In genomic region chr9:27573699-27574265, GRCh38 we compare ENCODE assay signal across 9 cellular contexts. TPM values are rescaled to one million over a fixed set of nuclear protein-coding genes. Genes with fewer than 3 reads are reported as not detected.
DNase-seq lines count a peak whose midpoint lies in the region; ATAC-seq, FAIRE-seq and TF ChIP-seq lines count a peak whose summit lies in the region.
"Had no signal": no experiment of that assay in that cellular context is flagged by ENCODE, and none has a peak within 500 bp of the region (broad histone marks: within the 10 kb centered on the region; RNA-seq: fewer than 3 reads in every experiment).

No MANE protein-coding gene starts in this region.

- peak overlapping the region; percentile 71 to 91 (median 84) for H3K4me2 ChIP-seq in BLaER1 treated with 17β-estradiol and CSF1 and Interleukin-3, amounts not matched to agents 10 nM and 100 nM
- peak overlapping the region; percentile 85 for H3K4me2 ChIP-seq in HepG2 (ENCODE audit: low read depth, low read length)

- H2AFZ ChIP-seq in HepG2 (ENCODE audit: low read length) = peak overlapping the region; percentile 76

- peak; percentile 33 to 66; a peak in 3 of 4 replicates for TF ChIP-seq POLR2A in HepG2 (IDR thresholded peaks at IDR 0.05; ENCODE audit: insufficient read depth in 1 of 2, low read depth in 2 of 2, low read length in 2 of 2)

- CTCF ChIA-PET in HepG2 (lab: Yijun Ruan, JAX; ENCODE audit: low intra/inter-chr PET ratio, low total read pairs) = no interaction called here

- in situ Hi-C loops in HepG2 (cut with HindIII; ENCODE audit: extremely low pct_ligation_motif_present, low pct_unique_long_range_greater_than_20kb) = no loop called here

- H3K27me3 ChIP-seq in BLaER1 treated with 17β-estradiol and CSF1 and Interleukin-3, amounts not matched to agents 10 nM and 100 nM = no peaks in the 10 kb centered on the region
- no peaks in the 10 kb centered on the region; a peak in 1 of 5 replicates for H3K27me3 ChIP-seq in HepG2 (ENCODE audit: control insufficient read depth in 1 of 2, insufficient read depth in 2 of 2, low read length in 2 of 2)

- peak overlapping the region; percentile 77 to 91 (median 88) for H3K4me3 ChIP-seq in BLaER1 treated with 17β-estradiol and CSF1 and Interleukin-3, amounts not matched to agents 10 nM and 100 nM
- peak overlapping the region; percentile 47 to 79 (median 60) for H3K4me3 ChIP-seq in HepG2 (replicated peaks in 1 of 3; ENCODE audit: insufficient read depth in 1 of 3, low read depth in 2 of 3, low read length in 3 of 3)

- H3K9me3 ChIP-seq in BLaER1 treated with 17β-estradiol and CSF1 and Interleukin-3, amounts not matched to agents 10 nM and 100 nM (replicated peaks in 1 of 11) = peaks cover 9 to 33% (median 13%) of the 10 kb centered on the region in 11 experiments
- no peaks in the 10 kb centered on the region for H3K9me3 ChIP-seq in HepG2 (ENCODE audit: low read length)

- peaks cover 15 to 31% (median 21%) of the 10 kb centered on the region in 10 experiments; a peak in 19 of 20 replicates for H3K4me1 ChIP-seq in BLaER1 treated with 17β-estradiol and CSF1 and Interleukin-3, amounts not matched to agents 10 nM and 100 nM
- peaks cover 43% of the 10 kb centered on the region for H3K4me1 ChIP-seq in HepG2 (ENCODE audit: insufficient read depth, low read length)

- H3K27ac ChIP-seq in BLaER1 treated with 17β-estradiol and CSF1 and Interleukin-3, amounts not matched to agents 10 nM and 100 nM = peak overlapping the region; percentile 91 to 100 (median 95)
- peak overlapping the region; percentile 73 for H3K27ac ChIP-seq in HepG2 (ENCODE audit: extremely low read length, insufficient read depth, low read length)

- DNase-seq in NCI-H526 treated with DMSO at 0.1 percent for 48 hours (lab: John Stamatoyannopoulos, UW) (peak; percentile 95), dermis microvascular lymphatic vessel endothelial cell (ENCODE audit: low read depth in 2 of 2) (peak; percentile 100), HepG2 (ENCODE audit: low spot score) (peak; percentile 95)
- DNase-seq in activated CD4-positive, alpha-beta T cell treated with anti-CD3 and anti-CD28 coated beads, Interleukin-2, amount 50 U/mL, for 48 hours = peak; percentile 90 to 95
- peak; percentile 86 to 89 for DNase-seq in stimulated activated CD4-positive, alpha-beta T cell treated with anti-CD3 and anti-CD28 coated beads, Interleukin-2, amount 100 ng/mL, for 48 hours

- peak overlapping the region; percentile 91 to 100 (median 95) for H3K9ac ChIP-seq in BLaER1 treated with 17β-estradiol and CSF1 and Interleukin-3, amounts not matched to agents 10 nM and 100 nM
- H3K9ac ChIP-seq in HepG2 (ENCODE audit: insufficient read depth, low read depth, low read length) = peak overlapping the region; percentile 61

- no peak for TF ChIP-seq RAD21 in HepG2 (CRISPR knock-in tag; IDR thresholded peaks at IDR 0.05)

- no peak for TF ChIP-seq CTCF in HepG2 (CRISPR knock-in tag; IDR thresholded peaks at IDR 0.05)

- H3K36me3 ChIP-seq in BLaER1 treated with 17β-estradiol and CSF1 and Interleukin-3, amounts not matched to agents 10 nM and 100 nM = no peaks in the 10 kb centered on the region
- H3K36me3 ChIP-seq in HepG2 (replicated peaks in 1 of 2; ENCODE audit: control insufficient read depth in 1 of 2, insufficient read depth in 2 of 2, low read length in 2 of 2) = no peaks in the 10 kb centered on the region; a peak in 1 of 5 replicates

- intact Hi-C loops in HepG2 (cut with micrococcal nuclease; ENCODE audit: unreplicated experiment) = no loop called here

- 1% methylated on average over 22 of the region's 30 CpGs for WGBS in HepG2 (ENCODE audit: low lambda C conversion rate)

- peak; percentile 76 for ATAC-seq in GM19351 (IDR thresholded peaks at IDR 0.05; ENCODE audit: unreplicated experiment)
- ATAC-seq in HG03520 (IDR thresholded peaks at IDR 0.05; ENCODE audit: unreplicated experiment) = peak; percentile 83
- peak; percentile 82 for ATAC-seq in HepG2

- BruUV-seq in HepG2 (replicated peaks; lab: Mats Ljungman, UMichigan) = no TSS peak

- TF ChIP-seq EP300 in HepG2 (IDR thresholded peaks at IDR 0.05; ENCODE audit: low read depth in 2 of 2, low read length in 2 of 2) (no peak), HepG2 (CRISPR knock-in tag; IDR thresholded peaks at IDR 0.05; ENCODE audit: borderline replicate concordance) (no peak)

- H3K79me2 ChIP-seq in HepG2 (ENCODE audit: insufficient read depth, low read length) = no peaks in the 10 kb centered on the region

- H4K20me1 ChIP-seq in BLaER1 treated with 17β-estradiol and CSF1 and Interleukin-3, amounts not matched to agents 10 nM and 100 nM = no peaks in the 10 kb centered on the region
- H4K20me1 ChIP-seq in HepG2 (ENCODE audit: insufficient read depth, low read length) = no peaks in the 10 kb centered on the region

- peak; percentile 66 for FAIRE-seq in HepG2 (lab: Jason Lieb, UNC)

- POLR2A ChIA-PET in HepG2 (lab: Yijun Ruan, JAX) = no interaction called here

RNA-seq across cellular contexts. Expression of gene C9orf72, which starts 0.5 kb away (rescaled TPM):
- total RNA-seq in dermis microvascular lymphatic vessel endothelial cell (5.3 and 6.3 TPM in 2 replicates), HepG2 (2016; rRNA removed; fragmentation: Illumina TruSeq; extraction: Trizol) (3.1 and 4.5 TPM in 2 replicates)
- 0.81 and 0.88 TPM in 2 replicates for total RNA-seq in HepG2 (2016; cell fraction: cytosol; rRNA removed; fragmentation: Illumina TruSeq; extraction: Trizol; ENCODE audit: low read depth)
- 3.4 and 4.6 TPM in 2 replicates for total RNA-seq in HepG2 (2016; cell fraction: insoluble cytoplasmic fraction; rRNA removed; fragmentation: Illumina TruSeq; extraction: Trizol)
- total RNA-seq in HepG2 (2016; cell fraction: membrane; rRNA removed; fragmentation: Illumina TruSeq; extraction: Trizol) = 1.3 and 1.7 TPM in 2 replicates
- total RNA-seq in HepG2 (2016; cell fraction: nucleus; rRNA removed; fragmentation: Illumina TruSeq; extraction: Trizol) = 8.0 and 9.1 TPM in 2 replicates
- polyA plus RNA-seq in HepG2 (2011; rRNA removed) = 5.2 and 5.9 TPM in 2 replicates
- polyA plus RNA-seq in HepG2 (2011; cell fraction: cytosol; rRNA removed) = 0.94 and 2.1 TPM in 2 replicates
- 7.7 and 10.3 TPM in 2 replicates for polyA plus RNA-seq in HepG2 (2011; cell fraction: nucleus; rRNA removed)
- polyA plus RNA-seq in HepG2 (2012) = 6.4 and 10.0 TPM in 2 replicates
- polyA plus RNA-seq in HepG2 (2016; cell fraction: cytosol; fragmentation: Illumina TruSeq; extraction: Trizol; ENCODE audit: low read depth) = 0.33 and 0.44 TPM in 2 replicates
- 2.7 and 2.9 TPM in 2 replicates for polyA plus RNA-seq in HepG2 (2016; cell fraction: insoluble cytoplasmic fraction; fragmentation: Illumina TruSeq; extraction: Trizol; ENCODE audit: low read depth)
- 0.84 and 1.1 TPM in 2 replicates for polyA plus RNA-seq in HepG2 (2016; cell fraction: membrane; fragmentation: Illumina TruSeq; extraction: Trizol; ENCODE audit: low read depth)
- 7.7 and 8.0 TPM in 2 replicates for polyA plus RNA-seq in HepG2 (2016; cell fraction: nucleus; fragmentation: Illumina TruSeq; extraction: Trizol; ENCODE audit: insufficient read depth, low read depth)
- polyA minus RNA-seq in HepG2 (2011; rRNA and poly(A)+ RNA removed; ENCODE audit: low replicate concordance) = 4.3 and 5.2 TPM in 2 replicates
- 2.4 and 3.7 TPM in 2 replicates for polyA minus RNA-seq in HepG2 (2011; cell fraction: cytosol; rRNA and poly(A)+ RNA removed)
- 34.9 and 41.5 TPM in 2 replicates for polyA minus RNA-seq in HepG2 (2011; cell fraction: nucleus; rRNA and poly(A)+ RNA removed)

RNA-seq across cellular contexts. Expression of gene MOB3B, which starts 44.2 kb away (rescaled TPM):
- 1.4 and 1.9 TPM in 2 replicates for total RNA-seq in dermis microvascular lymphatic vessel endothelial cell
- total RNA-seq in HepG2 (2016; rRNA removed; fragmentation: Illumina TruSeq; extraction: Trizol) = 0.03 and 0.09 TPM in 2 replicates
- total RNA-seq in HepG2 (2016; cell fraction: cytosol; rRNA removed; fragmentation: Illumina TruSeq; extraction: Trizol; ENCODE audit: low read depth) = not detected in 2 replicates
- 0.06 TPM in 2 replicates for total RNA-seq in HepG2 (2016; cell fraction: insoluble cytoplasmic fraction; rRNA removed; fragmentation: Illumina TruSeq; extraction: Trizol)
- 0.03 and 0.09 TPM in 2 replicates for total RNA-seq in HepG2 (2016; cell fraction: membrane; rRNA removed; fragmentation: Illumina TruSeq; extraction: Trizol)
- total RNA-seq in HepG2 (2016; cell fraction: nucleus; rRNA removed; fragmentation: Illumina TruSeq; extraction: Trizol) = not detected in 2 replicates
- 0.03 TPM in 2 replicates for polyA plus RNA-seq in HepG2 (2011; rRNA removed)
- polyA plus RNA-seq in HepG2 (2011; cell fraction: cytosol; rRNA removed) = 0.01 and 0.03 TPM in 2 replicates
- polyA plus RNA-seq in HepG2 (2011; cell fraction: nucleus; rRNA removed) = 0.03 and 0.07 TPM in 2 replicates
- polyA plus RNA-seq in HepG2 (2012) = 0.04 and 0.09 TPM in 2 replicates
- polyA plus RNA-seq in HepG2 (2016; cell fraction: cytosol; fragmentation: Illumina TruSeq; extraction: Trizol; ENCODE audit: low read depth) = not detected in 2 replicates
- 0.07 and 0.10 TPM in 2 replicates for polyA plus RNA-seq in HepG2 (2016; cell fraction: insoluble cytoplasmic fraction; fragmentation: Illumina TruSeq; extraction: Trizol; ENCODE audit: low read depth)
- 0.03 TPM in 1 of 2 replicates, not detected in the other for polyA plus RNA-seq in HepG2 (2016; cell fraction: membrane; fragmentation: Illumina TruSeq; extraction: Trizol; ENCODE audit: low read depth)
- 0.11 TPM in 1 of 2 replicates, not detected in the other for polyA plus RNA-seq in HepG2 (2016; cell fraction: nucleus; fragmentation: Illumina TruSeq; extraction: Trizol; ENCODE audit: insufficient read depth, low read depth)
- polyA minus RNA-seq in HepG2 (2011; rRNA and poly(A)+ RNA removed; ENCODE audit: low replicate concordance) = 0.02 and 15.4 TPM in 2 replicates
- not detected in 2 replicates for polyA minus RNA-seq in HepG2 (2011; cell fraction: cytosol; rRNA and poly(A)+ RNA removed)
- 0.12 TPM in 1 of 2 replicates, not detected in the other for polyA minus RNA-seq in HepG2 (2011; cell fraction: nucleus; rRNA and poly(A)+ RNA removed)

RNA-seq across cellular contexts. Expression of gene IFNK, which starts 49.7 kb away (rescaled TPM):
- not detected in 2 replicates for total RNA-seq in dermis microvascular lymphatic vessel endothelial cell
- total RNA-seq in HepG2 (2016; rRNA removed; fragmentation: Illumina TruSeq; extraction: Trizol) = not detected in 2 replicates
- total RNA-seq in HepG2 (2016; cell fraction: cytosol; rRNA removed; fragmentation: Illumina TruSeq; extraction: Trizol; ENCODE audit: low read depth) = not detected in 2 replicates
- not detected in 2 replicates for total RNA-seq in HepG2 (2016; cell fraction: insoluble cytoplasmic fraction; rRNA removed; fragmentation: Illumina TruSeq; extraction: Trizol)
- not detected in 2 replicates for total RNA-seq in HepG2 (2016; cell fraction: membrane; rRNA removed; fragmentation: Illumina TruSeq; extraction: Trizol)
- not detected in 2 replicates for total RNA-seq in HepG2 (2016; cell fraction: nucleus; rRNA removed; fragmentation: Illumina TruSeq; extraction: Trizol)
- polyA plus RNA-seq in HepG2 (2011; rRNA removed) = not detected in 2 replicates
- polyA plus RNA-seq in HepG2 (2011; cell fraction: cytosol; rRNA removed) = not detected in 2 replicates
- not detected in 2 replicates for polyA plus RNA-seq in HepG2 (2011; cell fraction: nucleus; rRNA removed)
- not detected in 2 replicates for polyA plus RNA-seq in HepG2 (2012)
- polyA plus RNA-seq in HepG2 (2016; cell fraction: cytosol; fragmentation: Illumina TruSeq; extraction: Trizol; ENCODE audit: low read depth) = not detected in 2 replicates
- not detected in 2 replicates for polyA plus RNA-seq in HepG2 (2016; cell fraction: insoluble cytoplasmic fraction; fragmentation: Illumina TruSeq; extraction: Trizol; ENCODE audit: low read depth)
- not detected in 2 replicates for polyA plus RNA-seq in HepG2 (2016; cell fraction: membrane; fragmentation: Illumina TruSeq; extraction: Trizol; ENCODE audit: low read depth)
- polyA plus RNA-seq in HepG2 (2016; cell fraction: nucleus; fragmentation: Illumina TruSeq; extraction: Trizol; ENCODE audit: insufficient read depth, low read depth) = not detected in 2 replicates
- not detected in 2 replicates for polyA minus RNA-seq in HepG2 (2011; rRNA and poly(A)+ RNA removed; ENCODE audit: low replicate concordance)
- polyA minus RNA-seq in HepG2 (2011; cell fraction: cytosol; rRNA and poly(A)+ RNA removed) = not detected in 2 replicates
- not detected in 2 replicates for polyA minus RNA-seq in HepG2 (2011; cell fraction: nucleus; rRNA and poly(A)+ RNA removed)
- total RNA-seq: subcutaneous adipose tissue had no signal

Comparison
In these comparisons a context has a peak if more than half of its experiments do, and no peak if none do; other contexts are left out.
1. Peak in every context shown above with its lines: DNase-seq, ATAC-seq, H3K4me3 ChIP-seq and H3K27ac ChIP-seq.